Comparison of ENCODE assay signal across 8 cellular contexts in genomic region chr3:14451844-14452533, GRCh38. TPM values are rescaled to one million over a fixed set of nuclear protein-coding genes. Genes with fewer than 3 reads are reported as not detected.
DNase-seq lines count a peak whose midpoint lies in the region; ATAC-seq, FAIRE-seq and TF ChIP-seq lines count a peak whose summit lies in the region.

No MANE protein-coding gene starts in this region.

- H3K9me3 ChIP-seq in right atrium auricular region: no peaks in the 10 kb centered on the region
- no peaks in the 10 kb centered on the region for H3K9me3 ChIP-seq in spleen

- intact Hi-C loops in spleen (cut with DNase I; ENCODE audit: low total_unique reads): loop anchor here (10.0 kb wide), 1 partner anchor 47 kb away; the partner anchor contains the start of gene SLC6A6

- H3K36me3 ChIP-seq in right atrium auricular region (peaks cover 36% of the 10 kb centered on the region), spleen (peaks cover 6 to 100% (median 74%) of the 10 kb centered on the region in 6 donors)

- DNase-seq in H54 (ENCODE audit: insufficient read length, low spot score): peak; percentile 84
- DNase-seq in amniotic stem cell (lab: John Stamatoyannopoulos, UW): peak; percentile 68
- peak; percentile 78 for DNase-seq in right atrium auricular region (ENCODE audit: low spot score)
- DNase-seq in spleen: no peak
- DNase-seq in stimulated activated naive CD4-positive, alpha-beta T cell treated with Interleukin-2 at 50 U/mL for 16 hours (lab: John Stamatoyannopoulos, UW): no peak

- peak; percentile 36 for FAIRE-seq in H54 (lab: Jason Lieb, UNC)

- TF ChIP-seq CTCF in right atrium auricular region (IDR thresholded peaks at IDR 0.05) (no peak), spleen (IDR thresholded peaks at IDR 0.05 in 8 of 11, conservative IDR thresholded peaks at IDR 0.05 in 3 of 11) (no peak)

- peaks cover 0 to 51% of the 10 kb centered on the region in 2 donors for H3K4me1 ChIP-seq in right atrium auricular region
- H3K4me1 ChIP-seq in spleen: peaks cover 11 to 57% (median 40%) of the 10 kb centered on the region in 6 donors

- H3K27ac ChIP-seq in right atrium auricular region: peak overlapping the region; percentile 80 to 82
- H3K27ac ChIP-seq in spleen: peak overlapping the region; percentile 15 to 82 (median 71)

- WGBS in spleen, 5 donors: 73 to 82% (median 79%) methylated on average over 11 to 13 of the region's 13 CpGs

- ATAC-seq in HG03442 (IDR thresholded peaks at IDR 0.05; ENCODE audit: unreplicated experiment) (no peak), HG03159 (IDR thresholded peaks at IDR 0.05; ENCODE audit: unreplicated experiment) (no peak), HG03432 (IDR thresholded peaks at IDR 0.05; ENCODE audit: unreplicated experiment) (no peak)

- TF ChIP-seq POLR2A in H54 (IDR thresholded peaks at IDR 0.05; ENCODE audit: low read depth, low read length): no peak
- TF ChIP-seq POLR2A in spleen (IDR thresholded peaks at IDR 0.05): no peak

- H3K27me3 ChIP-seq in right atrium auricular region: no peaks in the 10 kb centered on the region
- H3K27me3 ChIP-seq in spleen (replicated peaks in 1 of 7): no peaks in the 10 kb centered on the region

- H3K4me3 ChIP-seq in right atrium auricular region (no peak overlapping the region), spleen (no peak overlapping the region)

RNA-seq across cellular contexts. Expression of gene SLC6A6, which starts 49.6 kb away (rescaled TPM):
- total RNA-seq in right atrium auricular region: 10 to 100 TPM; 81.5 to 85.9 TPM
- total RNA-seq in spleen: 100 to 1,000 TPM in 6 of 7 donors, 10 to 100 TPM in 1; 75.4 to 150 (median 128) TPM
- polyA plus RNA-seq in spleen: 10 to 100 TPM in 1 of 3 donors, 1 to 10 TPM in 2; 3.4 to 14.2 (median 3.9) TPM

Comparison
In these comparisons a context has a peak if more than half of its experiments do, and no peak if none do; other contexts are left out.
1. DNase-seq: peak in H54 (single experiment), amniotic stem cell (single experiment) and right atrium auricular region (single experiment); none in spleen (single experiment) and stimulated activated naive CD4-positive, alpha-beta T cell treated with Interleukin-2 at 50 U/mL for 16 hours (single experiment).